Comparison of ENCODE assay signal across 10 cellular contexts in the genomic region with DNA sequence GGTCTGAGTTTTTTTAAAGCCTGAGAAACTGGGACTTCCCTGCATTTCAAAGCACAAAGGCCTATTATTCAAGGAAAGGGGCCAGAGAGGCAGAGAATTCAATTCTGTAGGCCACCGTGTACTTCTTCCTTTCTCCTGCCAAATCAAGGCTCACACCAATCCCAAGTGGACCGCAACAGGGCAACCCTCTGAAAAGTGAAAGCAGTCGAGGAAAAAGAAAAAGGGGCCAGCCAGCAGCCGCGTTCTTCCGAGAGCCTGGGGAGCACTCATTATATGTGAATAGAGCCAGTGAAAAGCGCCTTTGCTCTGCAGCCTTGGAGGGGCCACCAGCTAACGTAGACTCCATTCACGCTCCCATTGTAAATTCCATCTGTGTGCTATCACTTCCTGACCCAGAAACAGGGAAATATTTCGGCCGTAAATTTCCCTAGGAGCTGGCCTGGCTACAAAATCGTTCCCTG. TPM values are rescaled to one million over a fixed set of nuclear protein-coding genes. Genes with fewer than 3 reads are reported as not detected.
DNase-seq lines count a peak whose midpoint lies in the region; ATAC-seq and TF ChIP-seq lines count a peak whose summit lies in the region.
"Had no signal": no experiment of that assay in that cellular context is flagged by ENCODE, and none has a peak within 500 bp of the region (broad histone marks: within the 10 kb centered on the region; RNA-seq: fewer than 3 reads in every experiment).

No MANE protein-coding gene starts in this region.

- peaks cover 0 to 10% of the 10 kb centered on the region in 2 experiments; a peak in 1 of 4 replicates for H3K4me1 ChIP-seq in SK-N-SH (ENCODE audit: control insufficient read depth in 1 of 2, insufficient read depth in 2 of 2, low read depth in 1 of 2, low read length in 1 of 2)
- H3K4me1 ChIP-seq in vagina, result peaks cover 11% of the 10 kb centered on the region
- H3K4me1 ChIP-seq: A549 had no signal

- DNase-seq in SK-N-SH (no peak), fibroblast of the aortic adventitia (ENCODE audit: low read depth) (peak; percentile 75), nephron progenitor cell (no peak), vagina (ENCODE audit: extremely low spot score in 2 of 2) (no peak), cerebellar nuclear complex (lab: John Stamatoyannopoulos, UW) (no peak)
- DNase-seq: activated T-cell treated with anti-CD3 and anti-CD28 coated beads, Interleukin-2, amount 50 U/mL, for 72 hours had no signal

- ATAC-seq in SK-N-SH treated with all-trans-retinoic acid at 6 μM for 48 hours (peak; percentile 35; the same call in 1 of the 3 replicates), HG02623 (IDR thresholded peaks at IDR 0.05; ENCODE audit: unreplicated experiment) (no peak), GM18520 (IDR thresholded peaks at IDR 0.05; ENCODE audit: unreplicated experiment) (no peak)
- ATAC-seq: A549; activated T-cell treated with anti-CD3 and anti-CD28 coated beads, Interleukin-2, amount 50 U/mL, for 72 hours had no signal

- TF ChIP-seq RAD21 in SK-N-SH (IDR thresholded peaks at IDR 0.05; ENCODE audit: low read length), result no peak

- TF ChIP-seq EP300 in SK-N-SH (IDR thresholded peaks at IDR 0.05; ENCODE audit: borderline replicate concordance in 1 of 2, low read depth in 1 of 2, low read length in 1 of 2), result no peak

- H3K36me3 Mint-ChIP-seq in nephron progenitor cell (ENCODE audit: low read depth), result no peaks in the 10 kb centered on the region

- peaks cover 9% of the 10 kb centered on the region for H3K27me3 Mint-ChIP-seq in nephron progenitor cell (ENCODE audit: low read depth, poor library complexity)

- TF ChIP-seq POLR2A in vagina (IDR thresholded peaks at IDR 0.05), result no peak

- WGBS in SK-N-SH (ENCODE audit: low lambda C conversion rate), result 67% methylated on average over 12 of the region's 12 CpGs

- no peak overlapping the region for H3K9ac ChIP-seq in SK-N-SH

- no peaks in the 10 kb centered on the region for H3K27me3 ChIP-seq in SK-N-SH (ENCODE audit: insufficient read depth)
- H3K27me3 ChIP-seq in vagina, result no peaks in the 10 kb centered on the region

- H3K4me3 ChIP-seq in SK-N-SH (ENCODE audit: low read depth in 2 of 2, low read length in 1 of 2), result no peak overlapping the region
- peak overlapping the region; percentile 53 for H3K4me3 ChIP-seq in fibroblast of the aortic adventitia (ENCODE audit: low read depth, low read length)
- H3K4me3 ChIP-seq in vagina, result peak overlapping the region; percentile 26 to 33
- H3K4me3 ChIP-seq: A549 had no signal

- no peak for TF ChIP-seq CTCF in SK-N-SH (IDR thresholded peaks at IDR 0.05)
- no peak for TF ChIP-seq CTCF in fibroblast of the aortic adventitia (IDR thresholded peaks at IDR 0.05; ENCODE audit: insufficient read depth, low read length)
- TF ChIP-seq CTCF in nephron progenitor cell (IDR thresholded peaks at IDR 0.05), result no peak
- no peak for TF ChIP-seq CTCF in vagina (IDR thresholded peaks at IDR 0.05)

- H3K79me2 ChIP-seq in SK-N-SH (ENCODE audit: insufficient read depth), result no peaks in the 10 kb centered on the region

- peaks cover 8% of the 10 kb centered on the region for H3K9me3 Mint-ChIP-seq in nephron progenitor cell
- H3K9me3 Mint-ChIP-seq: activated T-cell treated with anti-CD3 and anti-CD28 coated beads, Interleukin-2, amount 50 U/mL, for 72 hours had no signal

- H3K27ac Mint-ChIP-seq in nephron progenitor cell, result peak overlapping the region; percentile 90
- H3K27ac Mint-ChIP-seq: activated T-cell treated with anti-CD3 and anti-CD28 coated beads, Interleukin-2, amount 50 U/mL, for 72 hours had no signal

- H3K9me3 ChIP-seq in SK-N-SH, result no peaks in the 10 kb centered on the region
- no peaks in the 10 kb centered on the region for H3K9me3 ChIP-seq in vagina
- H3K9me3 ChIP-seq: A549 had no signal

- H4K20me1 ChIP-seq in SK-N-SH (ENCODE audit: insufficient read depth), result no peaks in the 10 kb centered on the region

- intact Hi-C loops in vagina (cut with DNase I), result no loop called here

- CTCF ChIA-PET in SK-N-SH (lab: Yijun Ruan, JAX), result interaction anchor here (1.0 kb wide), 1 partner anchor 304 kb away, joined by 3 read pairs; no protein-coding TSS in a partner anchor

- peaks cover 50% of the 10 kb centered on the region for H3K4me1 Mint-ChIP-seq in nephron progenitor cell

- H3K36me3 ChIP-seq in SK-N-SH (replicated peaks in 1 of 2; ENCODE audit: control insufficient read depth in 1 of 2, insufficient read depth in 2 of 2, low read length in 1 of 2), result no peaks in the 10 kb centered on the region
- H3K36me3 ChIP-seq in vagina, result no peaks in the 10 kb centered on the region

- POLR2A ChIA-PET in SK-N-SH (lab: Yijun Ruan, JAX), result no interaction called here

- H3K4me2 ChIP-seq in SK-N-SH, result no peak overlapping the region
- H3K4me2 ChIP-seq: A549 had no signal

- H3K4me3 Mint-ChIP-seq in nephron progenitor cell, result peak overlapping the region; percentile 54
- H3K4me3 Mint-ChIP-seq: activated T-cell treated with anti-CD3 and anti-CD28 coated beads, Interleukin-2, amount 50 U/mL, for 72 hours had no signal

- no peak overlapping the region for H2AFZ ChIP-seq in SK-N-SH (ENCODE audit: low read depth)

- no peak overlapping the region for H3K27ac ChIP-seq in SK-N-SH (ENCODE audit: low read depth in 2 of 2, low read length in 1 of 2)
- peak overlapping the region; percentile 64 for H3K27ac ChIP-seq in vagina
- H3K27ac ChIP-seq: A549 had no signal

- no peaks in the 10 kb centered on the region for H3F3A ChIP-seq in SK-N-SH (replicated peaks; ENCODE audit: insufficient read depth)

- no peaks in the 10 kb centered on the region for H3K9me2 ChIP-seq in SK-N-SH

TF ChIP-seq in SK-N-SH treated with all-trans-retinoic acid at 6 μM for 48 hours, 23 proteins besides CTCF, POLR2A, EP300 and RAD21:
- TF ChIP-seq CSDC2 (CRISPR knock-in tag; IDR thresholded peaks at IDR 0.05), result no peak
- TF ChIP-seq ARNTL (CRISPR knock-in tag; IDR thresholded peaks at IDR 0.05; ENCODE audit: borderline replicate concordance, low read depth), result no peak
- TF ChIP-seq ZNF70 (CRISPR knock-in tag; IDR thresholded peaks at IDR 0.05), result no peak
- TF ChIP-seq TCF4 (CRISPR knock-in tag; IDR thresholded peaks at IDR 0.05; ENCODE audit: borderline replicate concordance), result no peak
TF ChIP-seq in SK-N-SH treated with all-trans-retinoic acid at 6 μM for 48 hours: peak in this region for 0.

TF ChIP-seq in SK-N-SH, 30 proteins besides CTCF, POLR2A, EP300 and RAD21:
- TF ChIP-seq GABPA (IDR thresholded peaks at IDR 0.05; ENCODE audit: low read depth) (no peak), POLR2AphosphoS5 (IDR thresholded peaks at IDR 0.05; ENCODE audit: low read depth, low read length) (no peak), TAF1 (IDR thresholded peaks at IDR 0.05; ENCODE audit: borderline replicate concordance, low read depth, low read length) (no peak), FOSL2 (IDR thresholded peaks at IDR 0.05; ENCODE audit: borderline replicate concordance, low read depth) (no peak), GATA2 (CRISPR knock-in tag; IDR thresholded peaks at IDR 0.05) (no peak), REST (IDR thresholded peaks at IDR 0.05; ENCODE audit: low read depth, low read length) (no peak), YY1 (IDR thresholded peaks at IDR 0.05; ENCODE audit: low read depth) (no peak)
- TF ChIP-seq, protein P1, sequence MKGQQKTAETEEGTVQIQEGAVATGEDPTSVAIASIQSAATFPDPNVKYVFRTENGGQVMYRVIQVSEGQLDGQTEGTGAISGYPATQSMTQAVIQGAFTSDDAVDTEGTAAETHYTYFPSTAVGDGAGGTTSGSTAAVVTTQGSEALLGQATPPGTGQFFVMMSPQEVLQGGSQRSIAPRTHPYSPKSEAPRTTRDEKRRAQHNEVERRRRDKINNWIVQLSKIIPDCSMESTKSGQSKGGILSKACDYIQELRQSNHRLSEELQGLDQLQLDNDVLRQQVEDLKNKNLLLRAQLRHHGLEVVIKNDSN (IDR thresholded peaks at IDR 0.05; ENCODE audit: borderline replicate concordance, low read depth), result no peak

RNA-seq across cellular contexts. Expression of gene THUMPD3, which starts 45.9 kb away (rescaled TPM):
- polyA plus RNA-seq in SK-N-SH (2012; rRNA removed), result 27.1 and 34.2 TPM in 2 replicates
- polyA plus RNA-seq in SK-N-SH (2012; cell fraction: cytosol; rRNA removed), result 39.1 and 41.2 TPM in 2 replicates
- 19.1 and 30.7 TPM in 2 replicates for polyA plus RNA-seq in SK-N-SH (2012; cell fraction: nucleus; rRNA removed)
- total RNA-seq in fibroblast of the aortic adventitia (ENCODE audit: low replicate concordance) (31.6 and 48.3 TPM in 2 replicates), vagina (25.5 TPM)

Comparison
In these comparisons a context has a peak if more than half of its experiments do, and no peak if none do; other contexts are left out.
1. H3K4me3 ChIP-seq: peak in fibroblast of the aortic adventitia (single experiment) and vagina (2 of 2); none in SK-N-SH (0 of 2).